Comparison of ENCODE assay signal across 2 cellular contexts in genomic region chr5:151130922-151131891, GRCh38.
TF ChIP-seq lines count a peak whose summit lies in the region.

No MANE protein-coding gene starts in this region.

TF ChIP-seq in GM23338, 12 proteins besides CTCF, POLR2A, EP300 and RAD21:
- TF ChIP-seq EZH2phosphoT487 (IDR thresholded peaks at IDR 0.05; ENCODE audit: unreplicated experiment) (no peak), EZH2 (IDR thresholded peaks at IDR 0.05; ENCODE audit: low read depth, unreplicated experiment) (no peak)

TF ChIP-seq in K562, 482 proteins besides CTCF, POLR2A, EP300 and RAD21:
- no peak for TF ChIP-seq EZH2 (IDR thresholded peaks at IDR 0.05; ENCODE audit: borderline replicate concordance, low read depth, low read length)
- TF ChIP-seq, protein P1, sequence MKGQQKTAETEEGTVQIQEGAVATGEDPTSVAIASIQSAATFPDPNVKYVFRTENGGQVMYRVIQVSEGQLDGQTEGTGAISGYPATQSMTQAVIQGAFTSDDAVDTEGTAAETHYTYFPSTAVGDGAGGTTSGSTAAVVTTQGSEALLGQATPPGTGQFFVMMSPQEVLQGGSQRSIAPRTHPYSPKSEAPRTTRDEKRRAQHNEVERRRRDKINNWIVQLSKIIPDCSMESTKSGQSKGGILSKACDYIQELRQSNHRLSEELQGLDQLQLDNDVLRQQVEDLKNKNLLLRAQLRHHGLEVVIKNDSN (CRISPR knock-in tag; IDR thresholded peaks at IDR 0.05), result no peak
